In the genomic region with DNA sequence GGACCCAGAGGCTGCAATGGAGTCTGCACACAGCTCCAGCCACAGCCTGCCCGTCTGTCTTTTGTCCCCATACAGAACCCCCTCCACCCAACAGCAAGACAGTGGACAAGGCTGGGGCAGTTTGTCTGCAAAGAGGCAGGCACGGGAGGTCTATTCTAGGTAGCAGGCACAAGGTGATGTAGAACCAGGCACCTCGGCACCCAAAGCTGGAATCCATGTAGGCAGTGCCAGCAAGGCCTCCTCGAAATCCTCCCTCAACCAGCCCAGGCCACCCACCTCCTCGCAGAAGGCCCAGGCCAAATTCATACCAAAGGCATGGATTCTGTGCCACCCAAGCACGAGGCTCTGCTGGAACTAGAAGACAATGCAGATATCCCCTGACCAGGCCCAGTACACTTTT, we compare ENCODE assay signal across 27 cellular contexts.
"Had no signal": no experiment of that assay in that cellular context is flagged by ENCODE, and none has a peak within 500 bp of the region (broad histone marks: within the 10 kb centered on the region; RNA-seq: fewer than 3 reads in every experiment).

No MANE protein-coding gene starts in this region.

- H3K27ac ChIP-seq: brain microvascular endothelial cell, colonic mucosa, vagina had no signal

- H3K27me3 Mint-ChIP-seq: activated B cell treated with CpG ODN at 0.5 μM for 24 hours; activated CD4-positive, alpha-beta T cell treated with anti-CD3 and anti-CD28 coated beads for 36 hours; activated naive CD8-positive, alpha-beta T cell; activated T-cell treated with anti-CD3 and anti-CD28 coated beads, Interleukin-2, amount 50 U/mL, for 24 hours had no signal

- DNase-seq: activated B cell treated with CpG ODN at 0.5 μM for 24 hours; activated CD4-positive, alpha-beta T cell treated with anti-CD3 and anti-CD28 coated beads for 36 hours; activated CD4-positive, alpha-beta T cell treated with anti-CD3 and anti-CD28 coated beads, Interleukin-2, amount 50 U/mL, for 4 hours; activated CD8-positive, alpha-beta memory T cell treated with anti-CD3 and anti-CD28 coated beads for 24 hours; activated CD8-positive, alpha-beta memory T cell treated with anti-CD3 and anti-CD28 coated beads, Interleukin-2, amount 50 U/mL, for 4 hours; activated naive CD4-positive, alpha-beta T cell; activated T-cell treated with anti-CD3 and anti-CD28 coated beads, Interleukin-2, amount 50 U/mL, for 24 hours; adrenal gland; brain microvascular endothelial cell; colonic mucosa; dorsolateral prefrontal cortex; effector memory CD8-positive, alpha-beta T cell; midbrain; nephron progenitor cell; stimulated activated CD4-positive, alpha-beta T cell treated with anti-CD3 and anti-CD28 coated beads, Interleukin-2, amount 100 ng/mL, for 48 hours; stimulated activated CD8-positive, alpha-beta memory T cell treated with anti-CD3 and anti-CD28 coated beads, Interleukin-4, amount 100 ng/mL, for 48 hours; stimulated activated naive B cell treated with anti-CD40 and anti-IgM and Interleukin-4, amounts not matched to agents 10 μg/mL and 1 μg/mL and 100 μg/mL, for 72 hours; T-helper 9 cell had no signal

- H3K27me3 ChIP-seq: adrenal gland, ascending aorta, brain microvascular endothelial cell, colonic mucosa, dorsolateral prefrontal cortex, vagina had no signal

- H3K27ac Mint-ChIP-seq: activated B cell treated with CpG ODN at 0.5 μM for 24 hours; activated CD4-positive, alpha-beta T cell treated with anti-CD3 and anti-CD28 coated beads for 36 hours; activated naive CD8-positive, alpha-beta T cell; activated T-cell treated with anti-CD3 and anti-CD28 coated beads, Interleukin-2, amount 50 U/mL, for 24 hours; activated T-helper 17 cell treated with anti-CD3 and anti-CD28 coated beads, Interleukin-2, amount 50 U/mL, for 72 hours; effector memory CD8-positive, alpha-beta T cell; nephron progenitor cell; stimulated activated naive B cell treated with anti-CD40 and anti-IgM and Interleukin-4, amounts not matched to agents 10 μg/mL and 1 μg/mL and 100 μg/mL, for 72 hours had no signal

- H3K36me3 Mint-ChIP-seq: activated naive CD8-positive, alpha-beta T cell; stimulated activated naive B cell treated with anti-CD40 and anti-IgM and Interleukin-4, amounts not matched to agents 10 μg/mL and 1 μg/mL and 100 μg/mL, for 72 hours had no signal

- H3K9me3 Mint-ChIP-seq: activated B cell treated with CpG ODN at 0.5 μM for 24 hours; activated T-cell treated with anti-CD3 and anti-CD28 coated beads, Interleukin-2, amount 50 U/mL, for 24 hours; activated T-helper 17 cell treated with anti-CD3 and anti-CD28 coated beads, Interleukin-2, amount 50 U/mL, for 72 hours; central memory CD8-positive, alpha-beta T cell; effector memory CD8-positive, alpha-beta T cell; nephron progenitor cell; stimulated activated naive B cell treated with anti-CD40 and anti-IgM and Interleukin-4, amounts not matched to agents 10 μg/mL and 1 μg/mL and 100 μg/mL, for 72 hours had no signal

- H3K4me3 Mint-ChIP-seq: activated B cell treated with CpG ODN at 0.5 μM for 24 hours; activated CD4-positive, alpha-beta T cell treated with anti-CD3 and anti-CD28 coated beads for 36 hours; activated naive CD8-positive, alpha-beta T cell; activated T-cell treated with anti-CD3 and anti-CD28 coated beads, Interleukin-2, amount 50 U/mL, for 24 hours; activated T-helper 17 cell treated with anti-CD3 and anti-CD28 coated beads, Interleukin-2, amount 50 U/mL, for 72 hours; central memory CD8-positive, alpha-beta T cell; effector memory CD8-positive, alpha-beta T cell; nephron progenitor cell; stimulated activated naive B cell treated with anti-CD40 and anti-IgM and Interleukin-4, amounts not matched to agents 10 μg/mL and 1 μg/mL and 100 μg/mL, for 72 hours had no signal

- FAIRE-seq: endothelial cell of umbilical vein, keratinocyte had no signal

- H3K9me3 ChIP-seq: adrenal gland, ascending aorta, colonic mucosa, vagina had no signal

- H3K4me1 Mint-ChIP-seq: activated B cell treated with CpG ODN at 0.5 μM for 24 hours; activated CD4-positive, alpha-beta T cell treated with anti-CD3 and anti-CD28 coated beads for 36 hours; activated T-helper 17 cell treated with anti-CD3 and anti-CD28 coated beads, Interleukin-2, amount 50 U/mL, for 72 hours; central memory CD8-positive, alpha-beta T cell; stimulated activated naive B cell treated with anti-CD40 and anti-IgM and Interleukin-4, amounts not matched to agents 10 μg/mL and 1 μg/mL and 100 μg/mL, for 72 hours had no signal

- H3K36me3 ChIP-seq: colonic mucosa had no signal

- H3K4me1 ChIP-seq: colonic mucosa had no signal

- ATAC-seq: activated CD4-positive, alpha-beta T cell treated with anti-CD3 and anti-CD28 coated beads for 36 hours; activated T-helper 17 cell treated with anti-CD3 and anti-CD28 coated beads, Interleukin-2, amount 50 U/mL, for 72 hours; effector memory CD8-positive, alpha-beta T cell; esophagus mucosa; sciatic nerve; stimulated activated naive B cell treated with anti-CD40 and anti-IgM and Interleukin-4, amounts not matched to agents 10 μg/mL and 1 μg/mL and 100 μg/mL, for 72 hours had no signal

- H3K4me3 ChIP-seq: adrenal gland, ascending aorta, colonic mucosa, dorsolateral prefrontal cortex, vagina had no signal
